ENCODE assay signal across 18 cellular contexts in genomic region chr1:211236633-211237321, GRCh38. TPM values are rescaled to one million over a fixed set of nuclear protein-coding genes. Genes with fewer than 3 reads are reported as not detected.
DNase-seq lines count a peak whose midpoint lies in the region; ATAC-seq, FAIRE-seq and TF ChIP-seq lines count a peak whose summit lies in the region.
"Had no signal": no experiment of that assay in that cellular context is flagged by ENCODE, and none has a peak within 500 bp of the region (broad histone marks: within the 10 kb centered on the region; RNA-seq: fewer than 3 reads in every experiment).

No MANE protein-coding gene starts in this region.

- TF ChIP-seq CTCF in AG10803 (conservative IDR thresholded peaks at IDR 0.05; ENCODE audit: low read length) = no peak
- no peak for TF ChIP-seq CTCF in PC-3 (conservative IDR thresholded peaks at IDR 0.05; ENCODE audit: low read depth, low read length)

- no peak overlapping the region for H3K27ac Mint-ChIP-seq in activated CD4-positive, alpha-beta memory T cell treated with anti-CD3 and anti-CD28 coated beads, Interleukin-2, amount 10 ng/mL, durations not matched to agents 7 days and 5 days
- H3K27ac Mint-ChIP-seq in naive thymus-derived CD8-positive, alpha-beta T cell = no peak overlapping the region
- H3K27ac Mint-ChIP-seq: activated naive CD4-positive, alpha-beta T cell treated with anti-CD3 and anti-CD28 coated beads, Interleukin-2, amount 50 U/mL, for 72 hours; CD8-positive, alpha-beta T cell had no signal

- no peaks in the 10 kb centered on the region for H3K9me2 ChIP-seq in PC-3 (replicated peaks; ENCODE audit: low read length)

- H3F3A ChIP-seq in PC-3 (ENCODE audit: low read length, unreplicated experiment) = no peaks in the 10 kb centered on the region

- CTCF ChIA-PET in PC-3 (lab: Charles Lee) = no interaction called here
- CTCF ChIA-PET in activated CD4-positive, alpha-beta memory T cell treated with anti-CD3 and anti-CD28 coated beads, Interleukin-2, amount 10 ng/mL, durations not matched to agents 7 days and 5 days (lab: Charles Lee) = no interaction called here

- intact Hi-C loops in PC-3 (cut with micrococcal nuclease) = no loop called here

- H4K20me1 ChIP-seq in PC-3 (ENCODE audit: low read length) = no peaks in the 10 kb centered on the region

- no peak overlapping the region for H3K4me2 ChIP-seq in PC-3 (ENCODE audit: low read length)

- no peaks in the 10 kb centered on the region for H3K36me3 ChIP-seq in PC-3 (ENCODE audit: low read depth, low read length)
- H3K36me3 ChIP-seq: spleen, vagina had no signal

- H3K27me3 Mint-ChIP-seq in activated CD4-positive, alpha-beta memory T cell treated with anti-CD3 and anti-CD28 coated beads, Interleukin-2, amount 10 ng/mL, durations not matched to agents 7 days and 5 days = peaks cover 3% of the 10 kb centered on the region
- no peaks in the 10 kb centered on the region for H3K27me3 Mint-ChIP-seq in naive thymus-derived CD8-positive, alpha-beta T cell

- no peak for TF ChIP-seq POLR2A in H54 (IDR thresholded peaks at IDR 0.05; ENCODE audit: low read depth, low read length)

- no peaks in the 10 kb centered on the region for H3K9me3 Mint-ChIP-seq in activated CD4-positive, alpha-beta memory T cell treated with anti-CD3 and anti-CD28 coated beads, Interleukin-2, amount 10 ng/mL, durations not matched to agents 7 days and 5 days
- peaks cover 0 to 4% (median 0%) of the 10 kb centered on the region in 9 donors for H3K9me3 Mint-ChIP-seq in naive thymus-derived CD8-positive, alpha-beta T cell
- H3K9me3 Mint-ChIP-seq: activated naive CD4-positive, alpha-beta T cell treated with anti-CD3 and anti-CD28 coated beads, Interleukin-2, amount 50 U/mL, for 72 hours; CD8-positive, alpha-beta T cell had no signal

- DNase-seq in AG10803 (ENCODE audit: low read depth) (peak; percentile 30), H54 (ENCODE audit: insufficient read length, low spot score) (peak; percentile 23), PC-3 (peak; percentile 26), iris pigment epithelial cell (ENCODE audit: low read depth) (peak; percentile 34), NCI-H82 treated with DMSO at 0.1 percent for 48 hours (lab: John Stamatoyannopoulos, UW; ENCODE audit: unreplicated experiment) (no peak)
- no peak for DNase-seq in activated CD4-positive, CD25-positive, alpha-beta regulatory T cell (lab: John Stamatoyannopoulos, UW)
- DNase-seq in activated CD4-positive, alpha-beta memory T cell treated with anti-CD3 and anti-CD28 coated beads, Interleukin-2, amount 10 ng/mL, durations not matched to agents 7 days and 5 days = no peak
- DNase-seq in naive thymus-derived CD8-positive, alpha-beta T cell = no peak
- DNase-seq: CD8-positive, alpha-beta T cell; DND-41; foreskin melanocyte; Karpas-422; spleen; T-helper 9 cell had no signal

- 0 out of 2 replicates have a peak, but pooled peaks cover 2% of the 10 kb centered on the region for H3K27me3 ChIP-seq in PC-3 (ENCODE audit: low read length)
- H3K27me3 ChIP-seq: spleen, vagina had no signal

- H3K27ac ChIP-seq in PC-3 (ENCODE audit: low read length) = no peak overlapping the region
- H3K27ac ChIP-seq: RWPE1, spleen, vagina had no signal

- POLR2A ChIA-PET in PC-3 (lab: Charles Lee; ENCODE audit: unreplicated experiment) = no interaction called here
- POLR2A ChIA-PET in activated CD4-positive, alpha-beta memory T cell treated with anti-CD3 and anti-CD28 coated beads, Interleukin-2, amount 10 ng/mL, durations not matched to agents 7 days and 5 days (lab: Charles Lee) = no interaction called here
- POLR2A ChIA-PET in naive thymus-derived CD8-positive, alpha-beta T cell (lab: Charles Lee) = interaction anchor here (0.9 kb wide), 1 partner anchor 22 kb away, joined by 3 read pairs; no protein-coding TSS in a partner anchor

- H3K4me1 ChIP-seq in PC-3 (ENCODE audit: insufficient read depth, low read length) = no peaks in the 10 kb centered on the region
- H3K4me1 ChIP-seq: spleen, vagina had no signal

- no peak for ATAC-seq in PC-3
- no peak for ATAC-seq in naive thymus-derived CD8-positive, alpha-beta T cell
- ATAC-seq: activated naive CD4-positive, alpha-beta T cell treated with anti-CD3 and anti-CD28 coated beads, Interleukin-2, amount 50 U/mL, for 72 hours; CD8-positive, alpha-beta T cell had no signal

- H3K9ac ChIP-seq in PC-3 (ENCODE audit: low read length) = no peak overlapping the region

- H3K4me3 Mint-ChIP-seq in activated CD4-positive, alpha-beta memory T cell treated with anti-CD3 and anti-CD28 coated beads, Interleukin-2, amount 10 ng/mL, durations not matched to agents 7 days and 5 days = no peak overlapping the region
- no peak overlapping the region for H3K4me3 Mint-ChIP-seq in naive thymus-derived CD8-positive, alpha-beta T cell
- H3K4me3 Mint-ChIP-seq: CD8-positive, alpha-beta T cell had no signal

- no TSS peak for BruUV-seq in PC-3 (replicated peaks; lab: Mats Ljungman, UMichigan)

- H3K9me3 ChIP-seq in PC-3 (ENCODE audit: low read length) = no peaks in the 10 kb centered on the region
- H3K9me3 ChIP-seq: spleen, vagina had no signal

- H2AFZ ChIP-seq in PC-3 (ENCODE audit: low read length) = no peak overlapping the region

- no peaks in the 10 kb centered on the region for H3K79me2 ChIP-seq in PC-3 (ENCODE audit: low read length)

- H3K4me3 ChIP-seq in AG10803 (ENCODE audit: low read length) (no peak overlapping the region), PC-3 (ENCODE audit: low read length) (no peak overlapping the region)
- H3K4me3 ChIP-seq: spleen, vagina had no signal

- H3K36me3 Mint-ChIP-seq in activated CD4-positive, alpha-beta memory T cell treated with anti-CD3 and anti-CD28 coated beads, Interleukin-2, amount 10 ng/mL, durations not matched to agents 7 days and 5 days (ENCODE audit: low read depth) = no peaks in the 10 kb centered on the region
- peaks cover 0 to 5% (median 0%) of the 10 kb centered on the region in 3 donors for H3K36me3 Mint-ChIP-seq in naive thymus-derived CD8-positive, alpha-beta T cell
- H3K36me3 Mint-ChIP-seq: activated naive CD4-positive, alpha-beta T cell treated with anti-CD3 and anti-CD28 coated beads, Interleukin-2, amount 50 U/mL, for 72 hours; CD8-positive, alpha-beta T cell had no signal

- no peak for FAIRE-seq in H54 (lab: Jason Lieb, UNC)
- FAIRE-seq: GM18507 had no signal

- no peaks in the 10 kb centered on the region for H3K4me1 Mint-ChIP-seq in activated CD4-positive, alpha-beta memory T cell treated with anti-CD3 and anti-CD28 coated beads, Interleukin-2, amount 10 ng/mL, durations not matched to agents 7 days and 5 days
- no peaks in the 10 kb centered on the region for H3K4me1 Mint-ChIP-seq in naive thymus-derived CD8-positive, alpha-beta T cell

RNA-seq across cellular contexts. Expression of gene RCOR3, which starts 22.4 kb away (rescaled TPM):
- 12.7 and 20.4 TPM in 2 replicates for total RNA-seq in PC-3 (2014; rRNA removed)
- 10 to 100 TPM; 47.8 to 52.7 TPM for total RNA-seq in activated CD4-positive, alpha-beta memory T cell treated with anti-CD3 and anti-CD28 coated beads, Interleukin-2, amount 10 ng/mL, durations not matched to agents 7 days and 5 days
- 10 to 100 TPM; 84.8 to 88.6 TPM for total RNA-seq in naive thymus-derived CD8-positive, alpha-beta T cell
- 10 to 100 TPM; 22.5 to 29.3 (median 24.7) TPM for polyA plus RNA-seq in naive thymus-derived CD8-positive, alpha-beta T cell

Comparison
In these comparisons a context has a peak if more than half of its experiments do, and no peak if none do; other contexts are left out.
1. DNase-seq: peak in AG10803 (single experiment), H54 (single experiment), PC-3 (single experiment) and iris pigment epithelial cell (single experiment); none in activated CD4-positive, CD25-positive, alpha-beta regulatory T cell (0 of 4), NCI-H82 treated with DMSO at 0.1 percent for 48 hours (single experiment), activated CD4-positive, alpha-beta memory T cell treated with anti-CD3 and anti-CD28 coated beads, Interleukin-2, amount 10 ng/mL, durations not matched to agents 7 days and 5 days (single experiment) and naive thymus-derived CD8-positive, alpha-beta T cell (0 of 10).